22 cellular contexts compared by ENCODE assay signal in genomic region chr6:159196430-159196829, GRCh38. TPM values are rescaled to one million over a fixed set of nuclear protein-coding genes. Genes with fewer than 3 reads are reported as not detected.
"Had no signal": no experiment of that assay in that cellular context is flagged by ENCODE, and none has a peak within 500 bp of the region (broad histone marks: within the 10 kb centered on the region; RNA-seq: fewer than 3 reads in every experiment).

No MANE protein-coding gene starts in this region.

- FAIRE-seq: islet of Langerhans had no signal

- H3K36me3 Mint-ChIP-seq: stimulated activated effector memory CD8-positive, alpha-beta T cell treated with anti-CD3 and anti-CD28 coated beads, Interleukin-12 subunit alpha, Interleukin-12 subunit beta, amount 100 ng/mL, for 72 hours had no signal

- ATAC-seq: heart right ventricle; naive thymus-derived CD4-positive, alpha-beta T cell; psoas muscle; right lobe of liver; stimulated activated effector memory CD8-positive, alpha-beta T cell treated with anti-CD3 and anti-CD28 coated beads, Interleukin-12 subunit alpha, Interleukin-12 subunit beta, amount 100 ng/mL, for 72 hours; stimulated activated naive CD8-positive, alpha-beta T cell treated with anti-CD3 and anti-CD28 coated beads, Interleukin-15, amount 100 ng/mL, for 72 hours; upper lobe of right lung had no signal

- H3K4me1 ChIP-seq: heart right ventricle, psoas muscle, right lobe of liver, testis, tibial nerve, upper lobe of right lung had no signal

- H3K4me1 Mint-ChIP-seq: naive thymus-derived CD4-positive, alpha-beta T cell; nephron progenitor cell; stimulated activated effector memory CD8-positive, alpha-beta T cell treated with anti-CD3 and anti-CD28 coated beads, Interleukin-12 subunit alpha, Interleukin-12 subunit beta, amount 100 ng/mL, for 72 hours; stimulated activated naive CD8-positive, alpha-beta T cell treated with anti-CD3 and anti-CD28 coated beads, Interleukin-15, amount 100 ng/mL, for 72 hours had no signal

- H3K4me3 ChIP-seq: dorsolateral prefrontal cortex, heart right ventricle, psoas muscle, right lobe of liver, testis, tibial nerve, upper lobe of right lung had no signal

- H3K27ac Mint-ChIP-seq: naive thymus-derived CD4-positive, alpha-beta T cell; nephron progenitor cell; stimulated activated effector memory CD8-positive, alpha-beta T cell treated with anti-CD3 and anti-CD28 coated beads, Interleukin-12 subunit alpha, Interleukin-12 subunit beta, amount 100 ng/mL, for 72 hours; stimulated activated naive CD8-positive, alpha-beta T cell treated with anti-CD3 and anti-CD28 coated beads, Interleukin-15, amount 100 ng/mL, for 72 hours had no signal

- DNase-seq: cortex of kidney; dorsolateral prefrontal cortex; effector CD8-positive, alpha-beta T cell; foreskin melanocyte; heart right ventricle; hypothalamus; kidney glomerular epithelial cell; mammary epithelial cell; naive thymus-derived CD4-positive, alpha-beta T cell; nephron progenitor cell; psoas muscle; retina; right lobe of liver; stimulated activated CD4-positive, alpha-beta T cell treated with anti-CD3 and anti-CD28 coated beads, Interleukin-4, amount 100 ng/mL, for 1 hour; stimulated activated CD8-positive, alpha-beta memory T cell treated with anti-CD3 and anti-CD28 coated beads, Interleukin-4, amount 100 ng/mL, for 48 hours; stimulated activated naive CD8-positive, alpha-beta T cell treated with anti-CD3 and anti-CD28 coated beads, Interleukin-15, amount 100 ng/mL, for 72 hours; testis; upper lobe of right lung had no signal

- H3K9me3 ChIP-seq: heart right ventricle, psoas muscle, right lobe of liver, testis, tibial nerve, upper lobe of right lung had no signal

- H3K27ac ChIP-seq: dorsolateral prefrontal cortex, heart right ventricle, psoas muscle, right lobe of liver, testis, tibial nerve, upper lobe of right lung had no signal

- H3K4me3 Mint-ChIP-seq: naive thymus-derived CD4-positive, alpha-beta T cell; nephron progenitor cell; stimulated activated effector memory CD8-positive, alpha-beta T cell treated with anti-CD3 and anti-CD28 coated beads, Interleukin-12 subunit alpha, Interleukin-12 subunit beta, amount 100 ng/mL, for 72 hours; stimulated activated naive CD8-positive, alpha-beta T cell treated with anti-CD3 and anti-CD28 coated beads, Interleukin-15, amount 100 ng/mL, for 72 hours had no signal

- H3K36me3 ChIP-seq: heart right ventricle, right lobe of liver, tibial nerve, upper lobe of right lung had no signal

- H3K9me3 Mint-ChIP-seq: stimulated activated effector memory CD8-positive, alpha-beta T cell treated with anti-CD3 and anti-CD28 coated beads, Interleukin-12 subunit alpha, Interleukin-12 subunit beta, amount 100 ng/mL, for 72 hours; stimulated activated naive CD8-positive, alpha-beta T cell treated with anti-CD3 and anti-CD28 coated beads, Interleukin-15, amount 100 ng/mL, for 72 hours had no signal

- H3K27me3 ChIP-seq: right lobe of liver, testis, tibial nerve, upper lobe of right lung had no signal

RNA-seq across cellular contexts. Expression of gene FNDC1, which starts 27.2 kb away (rescaled TPM):
- total RNA-seq: mononuclear cell; naive thymus-derived CD4-positive, alpha-beta T cell had no signal
